25 cellular contexts compared by ENCODE assay signal in the genomic region with DNA sequence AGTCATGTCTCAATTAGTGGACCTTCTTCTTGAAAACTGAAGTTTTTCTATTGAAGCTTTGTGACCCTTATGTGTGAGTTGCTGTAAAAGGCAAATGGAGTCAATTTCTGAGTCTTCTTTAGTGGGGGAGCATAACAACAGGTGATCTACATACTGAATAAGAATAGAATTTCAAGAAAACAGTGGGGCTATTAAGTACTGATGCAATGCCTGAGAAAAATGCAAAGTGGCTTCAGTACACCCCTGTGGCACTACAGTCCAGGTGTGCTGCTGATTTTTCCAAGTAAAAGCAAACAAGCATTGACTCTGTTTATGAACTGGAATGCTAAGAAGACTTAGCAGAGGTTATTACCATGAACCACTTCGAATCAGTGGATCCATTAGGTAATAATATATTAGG.
DNase-seq lines count a peak whose midpoint lies in the region; ATAC-seq, FAIRE-seq and TF ChIP-seq lines count a peak whose summit lies in the region.
"Had no signal": no experiment of that assay in that cellular context is flagged by ENCODE, and none has a peak within 500 bp of the region (broad histone marks: within the 10 kb centered on the region; RNA-seq: fewer than 3 reads in every experiment).

No MANE protein-coding gene starts in this region.

- H3K36me3 ChIP-seq in GM23338 (ENCODE audit: insufficient read depth) = no peaks in the 10 kb centered on the region
- no peaks in the 10 kb centered on the region for H3K36me3 ChIP-seq in HUES48 (ENCODE audit: control insufficient read depth, insufficient read depth, low read length)
- no peaks in the 10 kb centered on the region for H3K36me3 ChIP-seq in iPS-20b (ENCODE audit: insufficient read depth, low read depth, low read length)
- no peaks in the 10 kb centered on the region for H3K36me3 ChIP-seq in SK-N-SH (replicated peaks in 1 of 2; ENCODE audit: control insufficient read depth in 1 of 2, insufficient read depth in 2 of 2, low read length in 1 of 2)
- H3K36me3 ChIP-seq: BE2C; BLaER1 treated with 17β-estradiol and CSF1 and Interleukin-3, amounts not matched to agents 10 nM and 100 nM had no signal

- no peaks in the 10 kb centered on the region for H3K79me2 ChIP-seq in GM23338 (replicated peaks; ENCODE audit: insufficient read depth)
- no peaks in the 10 kb centered on the region for H3K79me2 ChIP-seq in SK-N-SH (ENCODE audit: insufficient read depth)

- WGBS in SK-N-SH (ENCODE audit: low lambda C conversion rate) = 0% methylated on average over 1 of the region's 1 CpG

- H3K27ac ChIP-seq in GM23338 (ENCODE audit: low read depth) (peak overlapping the region; percentile 52), HUES48 (ENCODE audit: low read depth, low read length) (peak overlapping the region; percentile 57), iPS-20b (ENCODE audit: low read length) (no peak overlapping the region), SK-N-SH (ENCODE audit: low read depth in 2 of 2, low read length in 1 of 2) (no peak overlapping the region)
- H3K27ac ChIP-seq: A549; BLaER1 treated with 17β-estradiol and CSF1 and Interleukin-3, amounts not matched to agents 10 nM and 100 nM had no signal

- H3K27me3 Mint-ChIP-seq in GM23338 (ENCODE audit: insufficient read depth, low read depth, poor library complexity) (no peaks in the 10 kb centered on the region), WTC11 (ENCODE audit: low read depth) (no peaks in the 10 kb centered on the region)
- H3K27me3 Mint-ChIP-seq: CD4-positive, alpha-beta T cell; CD8-positive, alpha-beta memory T cell had no signal

- no peaks in the 10 kb centered on the region for H3F3A ChIP-seq in GM23338 (replicated peaks; ENCODE audit: low read depth)
- no peaks in the 10 kb centered on the region for H3F3A ChIP-seq in SK-N-SH (replicated peaks; ENCODE audit: insufficient read depth)

- H4K20me1 ChIP-seq in GM23338 (replicated peaks; ENCODE audit: insufficient read depth) = no peaks in the 10 kb centered on the region
- H4K20me1 ChIP-seq in SK-N-SH (ENCODE audit: insufficient read depth) = no peaks in the 10 kb centered on the region
- H4K20me1 ChIP-seq: BLaER1 treated with 17β-estradiol and CSF1 and Interleukin-3, amounts not matched to agents 10 nM and 100 nM had no signal

- H3K4me3 ChIP-seq in GM23338 = no peak overlapping the region
- no peak overlapping the region for H3K4me3 ChIP-seq in HUES48 (ENCODE audit: low read depth, low read length)
- H3K4me3 ChIP-seq in iPS-20b (ENCODE audit: low read length) = peak overlapping the region; percentile 27; the same call in 1 of the 2 replicates
- no peak overlapping the region for H3K4me3 ChIP-seq in SK-N-SH (ENCODE audit: low read depth in 2 of 2, low read length in 1 of 2)
- H3K4me3 ChIP-seq: A549; BLaER1 treated with 17β-estradiol and CSF1 and Interleukin-3, amounts not matched to agents 10 nM and 100 nM; GM12878 had no signal

- FAIRE-seq in GM19239 (lab: Jason Lieb, UNC) = no peak
- FAIRE-seq: A549, D721Med, GM12878 had no signal

- no peaks in the 10 kb centered on the region for H3K27me3 ChIP-seq in GM23338 (ENCODE audit: insufficient read depth)
- no peaks in the 10 kb centered on the region for H3K27me3 ChIP-seq in HUES48 (ENCODE audit: control insufficient read depth, insufficient read depth, low read length)
- no peaks in the 10 kb centered on the region for H3K27me3 ChIP-seq in iPS-20b (ENCODE audit: insufficient read depth, low read length)
- H3K27me3 ChIP-seq in SK-N-SH (ENCODE audit: insufficient read depth) = no peaks in the 10 kb centered on the region
- H3K27me3 ChIP-seq: BE2C; BLaER1 treated with 17β-estradiol and CSF1 and Interleukin-3, amounts not matched to agents 10 nM and 100 nM had no signal

- H3K9me2 ChIP-seq in GM23338 (ENCODE audit: insufficient read depth) = 0 out of 2 replicates have a peak, but pooled peaks cover 4% of the 10 kb centered on the region
- no peaks in the 10 kb centered on the region for H3K9me2 ChIP-seq in SK-N-SH

- H3K9me3 Mint-ChIP-seq in GM23338 (no peaks in the 10 kb centered on the region), WTC11 (peaks cover 8% of the 10 kb centered on the region; the same call in 1 of the 2 replicates)

- peaks cover 20% of the 10 kb centered on the region for H3K4me1 ChIP-seq in GM23338 (ENCODE audit: insufficient read depth)
- peaks cover 15% of the 10 kb centered on the region for H3K4me1 ChIP-seq in HUES48 (ENCODE audit: control insufficient read depth, insufficient read depth, low read length)
- peaks cover 17% of the 10 kb centered on the region for H3K4me1 ChIP-seq in iPS-20b (ENCODE audit: insufficient read depth, low read length)
- no peaks in the 10 kb centered on the region for H3K4me1 ChIP-seq in SK-N-SH (ENCODE audit: control insufficient read depth in 1 of 2, insufficient read depth in 2 of 2, low read depth in 1 of 2, low read length in 1 of 2)
- H3K4me1 ChIP-seq: A549; BE2C; BLaER1 treated with 17β-estradiol and CSF1 and Interleukin-3, amounts not matched to agents 10 nM and 100 nM had no signal

- H3K9ac ChIP-seq in HUES48 (ENCODE audit: low read depth, low read length) = no peak overlapping the region
- no peak overlapping the region for H3K9ac ChIP-seq in iPS-20b (ENCODE audit: low read depth, low read length)
- H3K9ac ChIP-seq in SK-N-SH = no peak overlapping the region
- H3K9ac ChIP-seq: BLaER1 treated with 17β-estradiol and CSF1 and Interleukin-3, amounts not matched to agents 10 nM and 100 nM had no signal

- peak overlapping the region; percentile 22; the same call in 1 of the 2 replicates for H3K27ac Mint-ChIP-seq in GM23338
- peak overlapping the region; percentile 28; the same call in 1 of the 2 replicates for H3K27ac Mint-ChIP-seq in WTC11
- H3K27ac Mint-ChIP-seq: CD14-positive monocyte; CD4-positive, alpha-beta T cell; CD8-positive, alpha-beta memory T cell had no signal

- H3K4me1 Mint-ChIP-seq in GM23338 (peaks cover 19% of the 10 kb centered on the region), WTC11 (peaks cover 21% of the 10 kb centered on the region)
- H3K4me1 Mint-ChIP-seq: CD14-positive monocyte; CD8-positive, alpha-beta memory T cell had no signal

- H3K36me3 Mint-ChIP-seq in GM23338 (ENCODE audit: low read depth) = peaks cover 15% of the 10 kb centered on the region; the same call in 2 of the 3 replicates
- H3K36me3 Mint-ChIP-seq in WTC11 = peaks cover 4% of the 10 kb centered on the region; the same call in 1 of the 2 replicates
- H3K36me3 Mint-ChIP-seq: CD14-positive monocyte; CD8-positive, alpha-beta memory T cell had no signal

- CTCF ChIA-PET in WTC11 (lab: Charles Lee) (no interaction called here), SK-N-SH (lab: Yijun Ruan, JAX) (no interaction called here)

- H3K9me3 ChIP-seq in HUES48 (ENCODE audit: control insufficient read depth, insufficient read depth, low read length) (no peaks in the 10 kb centered on the region), iPS-20b (ENCODE audit: insufficient read depth, low read depth, low read length) (no peaks in the 10 kb centered on the region), SK-N-SH (no peaks in the 10 kb centered on the region)
- H3K9me3 ChIP-seq: A549; BE2C; BLaER1 treated with 17β-estradiol and CSF1 and Interleukin-3, amounts not matched to agents 10 nM and 100 nM had no signal

- no peak for TF ChIP-seq RAD21 in SK-N-SH (IDR thresholded peaks at IDR 0.05; ENCODE audit: low read length)

- TF ChIP-seq CTCF in GM23338 (conservative IDR thresholded peaks at IDR 0.05; ENCODE audit: low read depth in 2 of 2) (no peak), WTC11 (IDR thresholded peaks at IDR 0.05) (no peak), SK-N-SH (IDR thresholded peaks at IDR 0.05) (no peak)

- H3K4me2 ChIP-seq in GM23338 = 0 out of 2 replicates have a peak overlapping the region, but pooled peaks have one; percentile 22
- H3K4me2 ChIP-seq in SK-N-SH = no peak overlapping the region
- H3K4me2 ChIP-seq: A549; BLaER1 treated with 17β-estradiol and CSF1 and Interleukin-3, amounts not matched to agents 10 nM and 100 nM had no signal

- H3K4me3 Mint-ChIP-seq in GM23338 (no peak overlapping the region), WTC11 (no peak overlapping the region)
- H3K4me3 Mint-ChIP-seq: CD14-positive monocyte; CD4-positive, alpha-beta T cell; CD8-positive, alpha-beta memory T cell had no signal

- POLR2A ChIA-PET in WTC11 (lab: Charles Lee) = no interaction called here
- POLR2A ChIA-PET in SK-N-SH (lab: Yijun Ruan, JAX) = no interaction called here

- DNase-seq in GM23338 (ENCODE audit: low spot score) (no peak), WTC11 (ENCODE audit: low spot score) (no peak), GM19239 (ENCODE audit: insufficient read length, low spot score) (no peak), SK-N-SH (no peak), hippocampal formation (lab: John Stamatoyannopoulos, UW) (no peak)
- DNase-seq: 8988T; ACHN; AML-193; BE2C; CD4-positive, alpha-beta T cell; CD8-positive, alpha-beta memory T cell; DMS 273 treated with DMSO at 0.1 percent for 48 hours; DMS79; EL; GDM1; GOT3; H7 had no signal

- ATAC-seq in GM23338 (no peak; the same call in 2 of the 3 replicates), WTC11 (peak; percentile 56)
- ATAC-seq: A549, GM12878, HCT116 had no signal

- no peak for TF ChIP-seq EP300 in SK-N-SH (IDR thresholded peaks at IDR 0.05; ENCODE audit: borderline replicate concordance in 1 of 2, low read depth in 1 of 2, low read length in 1 of 2)

- H2AFZ ChIP-seq in GM23338 (no peak overlapping the region), SK-N-SH (ENCODE audit: low read depth) (no peak overlapping the region)

TF ChIP-seq in GM23338, 12 proteins besides CTCF, POLR2A, EP300 and RAD21 (continues in another document):
- TF ChIP-seq NANOG (IDR thresholded peaks at IDR 0.05; ENCODE audit: borderline replicate concordance) = peak; percentile 57; the same call in 1 of the 2 replicates
- no peak for TF ChIP-seq CREB1 (CRISPR knock-in tag; IDR thresholded peaks at IDR 0.05; ENCODE audit: low read depth)

TF ChIP-seq in WTC11, 78 proteins besides CTCF, POLR2A, EP300 and RAD21 (continues in another document):
- TF ChIP-seq SP1 (CRISPR knock-in tag; conservative IDR thresholded peaks at IDR 0.05) = no peak
- no peak for TF ChIP-seq JUN (CRISPR knock-in tag; IDR thresholded peaks at IDR 0.05)
- TF ChIP-seq ZNF232 (CRISPR knock-in tag; IDR thresholded peaks at IDR 0.05) = no peak
- TF ChIP-seq FOXK1 (CRISPR knock-in tag; IDR thresholded peaks at IDR 0.05) = no peak

TF ChIP-seq in SK-N-SH, 30 proteins besides CTCF, POLR2A, EP300 and RAD21 (continues in another document):
- TF ChIP-seq TEAD4 (IDR thresholded peaks at IDR 0.05; ENCODE audit: borderline replicate concordance, insufficient read depth) (no peak), JUND (IDR thresholded peaks at IDR 0.05) (no peak), RFX5 (IDR thresholded peaks at IDR 0.05; ENCODE audit: low read length) (no peak)
- TF ChIP-seq, protein P1, sequence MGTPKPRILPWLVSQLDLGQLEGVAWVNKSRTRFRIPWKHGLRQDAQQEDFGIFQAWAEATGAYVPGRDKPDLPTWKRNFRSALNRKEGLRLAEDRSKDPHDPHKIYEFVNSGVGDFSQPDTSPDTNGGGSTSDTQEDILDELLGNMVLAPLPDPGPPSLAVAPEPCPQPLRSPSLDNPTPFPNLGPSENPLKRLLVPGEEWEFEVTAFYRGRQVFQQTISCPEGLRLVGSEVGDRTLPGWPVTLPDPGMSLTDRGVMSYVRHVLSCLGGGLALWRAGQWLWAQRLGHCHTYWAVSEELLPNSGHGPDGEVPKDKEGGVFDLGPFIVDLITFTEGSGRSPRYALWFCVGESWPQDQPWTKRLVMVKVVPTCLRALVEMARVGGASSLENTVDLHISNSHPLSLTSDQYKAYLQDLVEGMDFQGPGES (IDR thresholded peaks at IDR 0.05; ENCODE audit: low read depth, low read length) = no peak

Comparison
In these comparisons a context has a peak if more than half of its experiments do, and no peak if none do; other contexts are left out.
1. H3K27ac ChIP-seq: peak in GM23338 (single experiment) and HUES48 (single experiment); none in iPS-20b (single experiment) and SK-N-SH (0 of 2).